In genomic region chr1:8122477-8123407, GRCh38 we compare ENCODE assay signal across 1 cellular context.
TF ChIP-seq lines count a peak whose summit lies in the region.

No MANE protein-coding gene starts in this region.

TF ChIP-seq in K562, 482 proteins besides CTCF, POLR2A, EP300 and RAD21 (continued from another document and continues in another):
- TF ChIP-seq ZNF586 (CRISPR knock-in tag; conservative IDR thresholded peaks at IDR 0.05): 0 out of 2 replicates have a peak, but pooled peaks have one; percentile 19
- TF ChIP-seq PATZ1 (CRISPR knock-in tag; IDR thresholded peaks at IDR 0.05; ENCODE audit: borderline replicate concordance): peak; percentile 68; the same call in 1 of the 2 replicates
- no peak for TF ChIP-seq ZNF778 (CRISPR knock-in tag; IDR thresholded peaks at IDR 0.05)
- TF ChIP-seq ZBTB49 (CRISPR knock-in tag; IDR thresholded peaks at IDR 0.05; ENCODE audit: borderline replicate concordance): no peak
- peak; percentile 100 for TF ChIP-seq DMBX1 (CRISPR knock-in tag; IDR thresholded peaks at IDR 0.05; ENCODE audit: borderline replicate concordance)
- TF ChIP-seq ZBTB1 (CRISPR knock-in tag; IDR thresholded peaks at IDR 0.05; ENCODE audit: borderline replicate concordance, low read depth): no peak
- TF ChIP-seq SIX5 (IDR thresholded peaks at IDR 0.05; ENCODE audit: borderline replicate concordance in 1 of 2, insufficient read depth in 1 of 2, low read depth in 1 of 2, low read length in 2 of 2): no peak
- TF ChIP-seq TAF7 (tag; IDR thresholded peaks at IDR 0.05): peak; percentile 85
- peak; percentile 82 for TF ChIP-seq JUND (IDR thresholded peaks at IDR 0.05; ENCODE audit: borderline replicate concordance, low read depth, low read length)
- peak; percentile 77; the same call in 2 of the 3 replicates for TF ChIP-seq JUND (tag; IDR thresholded peaks at IDR 0.05; ENCODE audit: borderline replicate concordance, low read depth, low read length)
- no peak for TF ChIP-seq ZBTB43 (CRISPR knock-in tag; IDR thresholded peaks at IDR 0.05)
- no peak for TF ChIP-seq NR3C1 (CRISPR knock-in tag; IDR thresholded peaks at IDR 0.05)
- TF ChIP-seq SOX6 (IDR thresholded peaks at IDR 0.05): peak; percentile 62; the same call in 1 of the 2 replicates
- TF ChIP-seq ZNF395 (CRISPR knock-in tag; IDR thresholded peaks at IDR 0.05): peak; percentile 100
- 0 out of 2 replicates have a peak, but pooled peaks have one; percentile 47 for TF ChIP-seq DLX4 (CRISPR knock-in tag; IDR thresholded peaks at IDR 0.05)
- peak; percentile 40; the same call in 1 of the 2 replicates for TF ChIP-seq NFIX (CRISPR knock-in tag; IDR thresholded peaks at IDR 0.05; ENCODE audit: low read depth)
- TF ChIP-seq BCOR (IDR thresholded peaks at IDR 0.05): no peak
- no peak for TF ChIP-seq THAP7 (CRISPR knock-in tag; IDR thresholded peaks at IDR 0.05)
- peak; percentile 58; the same call in 1 of the 2 replicates for TF ChIP-seq SNAPC5 (CRISPR knock-in tag; IDR thresholded peaks at IDR 0.05)
- no peak for TF ChIP-seq TRIM25 (IDR thresholded peaks at IDR 0.05; ENCODE audit: borderline replicate concordance)
- TF ChIP-seq BACH1 (tag; IDR thresholded peaks at IDR 0.05): peak; percentile 94
- peak; percentile 91 for TF ChIP-seq KLF6 (CRISPR knock-in tag; IDR thresholded peaks at IDR 0.05; ENCODE audit: borderline replicate concordance)
- peak; percentile 31 to 61; a peak in 3 of 4 replicates for TF ChIP-seq MNT (conservative IDR thresholded peaks at IDR 0.05)
- TF ChIP-seq ETV5 (CRISPR knock-in tag; IDR thresholded peaks at IDR 0.05; ENCODE audit: low read depth): no peak; the same call in 1 of the 2 replicates
- 0 out of 2 replicates have a peak, but pooled peaks have one; percentile 14 for TF ChIP-seq ATF7 (IDR thresholded peaks at IDR 0.05)
- no peak for TF ChIP-seq PREB (CRISPR knock-in tag; IDR thresholded peaks at IDR 0.05)
- no peak; the same call in 1 of the 2 replicates for TF ChIP-seq EGR1 (conservative IDR thresholded peaks at IDR 0.05)
- TF ChIP-seq CSDE1 (IDR thresholded peaks at IDR 0.05): peak in 1 of 2 experiments; percentile 68; a peak in 1 of 4 replicates
- no peak for TF ChIP-seq KHSRP (IDR thresholded peaks at IDR 0.05)
- peak; percentile 99 for TF ChIP-seq SMAD4 (CRISPR knock-in tag; conservative IDR thresholded peaks at IDR 0.05)
- no peak for TF ChIP-seq TFE3 (CRISPR knock-in tag; IDR thresholded peaks at IDR 0.05)
- peak; percentile 98 for TF ChIP-seq ZBTB9 (CRISPR knock-in tag; IDR thresholded peaks at IDR 0.05)
- TF ChIP-seq MXI1 (IDR thresholded peaks at IDR 0.05; ENCODE audit: low read depth, low read length): peak; percentile 83
- TF ChIP-seq ZFP30 (CRISPR knock-in tag; IDR thresholded peaks at IDR 0.05; ENCODE audit: borderline replicate concordance): no peak
- TF ChIP-seq SMAD3 (CRISPR knock-in tag; conservative IDR thresholded peaks at IDR 0.05): peak; percentile 92
- no peak for TF ChIP-seq FOS (IDR thresholded peaks at IDR 0.05; ENCODE audit: extremely low read depth, insufficient read length)
- TF ChIP-seq ZNF780A (CRISPR knock-in tag; IDR thresholded peaks at IDR 0.05): no peak
- peak; percentile 89 for TF ChIP-seq MTF1 (CRISPR knock-in tag; IDR thresholded peaks at IDR 0.05; ENCODE audit: borderline replicate concordance)
- TF ChIP-seq HSF4 (CRISPR knock-in tag; IDR thresholded peaks at IDR 0.05; ENCODE audit: borderline replicate concordance): peak; percentile 93
- TF ChIP-seq NR2C1 (IDR thresholded peaks at IDR 0.05): peak; percentile 73
- TF ChIP-seq NR2C1 (tag; IDR thresholded peaks at IDR 0.05): peak; percentile 96
- peak; percentile 82 for TF ChIP-seq TEAD4 (IDR thresholded peaks at IDR 0.05; ENCODE audit: low read length)
- no peak for TF ChIP-seq TEAD4 (CRISPR knock-in tag; IDR thresholded peaks at IDR 0.05; ENCODE audit: borderline replicate concordance)
- TF ChIP-seq JUN (IDR thresholded peaks at IDR 0.05; ENCODE audit: borderline replicate concordance, low read depth, low read length): peak; percentile 65; the same call in 1 of the 2 replicates
- TF ChIP-seq JUN (CRISPR knock-in tag; IDR thresholded peaks at IDR 0.05; ENCODE audit: borderline replicate concordance): no peak
- TF ChIP-seq MECOM (CRISPR knock-in tag; IDR thresholded peaks at IDR 0.05): peak; percentile 99
- peak; percentile 100 for TF ChIP-seq IRF9 (tag; IDR thresholded peaks at IDR 0.05)
- TF ChIP-seq SMARCB1 (IDR thresholded peaks at IDR 0.05; ENCODE audit: insufficient read length, low read depth): peak; percentile 2
- TF ChIP-seq ZKSCAN8 (CRISPR knock-in tag; IDR thresholded peaks at IDR 0.05): peak; percentile 98
